In the genomic region with DNA sequence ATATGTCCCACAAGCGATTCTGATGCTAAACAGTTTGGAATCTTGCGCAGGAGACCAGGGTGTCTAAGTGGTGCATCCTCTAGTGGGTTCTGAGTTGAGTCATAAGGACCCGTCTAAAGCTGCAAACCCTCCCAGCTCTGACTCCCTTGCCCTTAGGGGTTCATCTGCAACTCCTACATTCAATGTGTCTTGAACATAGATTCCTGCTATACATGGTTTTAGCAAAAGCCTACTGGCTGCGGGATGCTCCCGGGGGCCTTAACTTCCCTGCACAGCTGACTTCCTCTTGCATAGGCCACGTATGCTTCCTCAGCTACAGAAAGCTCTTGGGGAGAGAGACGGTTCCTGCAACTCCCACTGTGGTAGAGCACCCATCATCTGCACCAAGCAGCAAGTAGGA, we compare ENCODE assay signal across 25 cellular contexts.
"Had no signal": no experiment of that assay in that cellular context is flagged by ENCODE, and none has a peak within 500 bp of the region (broad histone marks: within the 10 kb centered on the region; RNA-seq: fewer than 3 reads in every experiment).

No MANE protein-coding gene starts in this region.

- H3K27ac ChIP-seq: left lung, neutrophil, parathyroid adenoma, suprapubic skin, transverse colon, upper lobe of right lung, uterus had no signal

- H3K27me3 Mint-ChIP-seq: effector memory CD8-positive, alpha-beta T cell; naive B cell; natural killer cell treated with Interleukin-12 subunit alpha and Interleukin-12 subunit beta and Interleukin-15 and Interleukin-18, amount 100 ng/mL, for 72 hours; progenitor cell of endocrine pancreas; stimulated activated naive CD8-positive, alpha-beta T cell treated with anti-CD3 and anti-CD28 coated beads, Interleukin-15, amount 100 ng/mL, for 72 hours had no signal

- H3K9ac ChIP-seq: parathyroid adenoma had no signal

- H3K27ac Mint-ChIP-seq: effector memory CD8-positive, alpha-beta T cell; mesothelial cell of epicardium; naive B cell; natural killer cell treated with Interleukin-12 subunit alpha and Interleukin-12 subunit beta and Interleukin-15 and Interleukin-18, amount 100 ng/mL, for 72 hours; progenitor cell of endocrine pancreas; stimulated activated naive CD8-positive, alpha-beta T cell treated with anti-CD3 and anti-CD28 coated beads, Interleukin-15, amount 100 ng/mL, for 72 hours had no signal

- H3K4me1 Mint-ChIP-seq: mesothelial cell of epicardium; stimulated activated naive CD8-positive, alpha-beta T cell treated with anti-CD3 and anti-CD28 coated beads, Interleukin-15, amount 100 ng/mL, for 72 hours had no signal

- H3K4me1 ChIP-seq: left lung, parathyroid adenoma, suprapubic skin, transverse colon, upper lobe of right lung, uterus had no signal

- H3K4me2 ChIP-seq: smooth muscle cell had no signal

- H3K4me3 Mint-ChIP-seq: effector memory CD8-positive, alpha-beta T cell; mesothelial cell of epicardium; naive B cell; natural killer cell treated with Interleukin-12 subunit alpha and Interleukin-12 subunit beta and Interleukin-15 and Interleukin-18, amount 100 ng/mL, for 72 hours; neural crest cell; stimulated activated naive CD8-positive, alpha-beta T cell treated with anti-CD3 and anti-CD28 coated beads, Interleukin-15, amount 100 ng/mL, for 72 hours had no signal

- H3K9me3 Mint-ChIP-seq: effector memory CD8-positive, alpha-beta T cell; mesothelial cell of epicardium; natural killer cell treated with Interleukin-12 subunit alpha and Interleukin-12 subunit beta and Interleukin-15 and Interleukin-18, amount 100 ng/mL, for 72 hours; neural crest cell had no signal

- H3K36me3 Mint-ChIP-seq: mesothelial cell of epicardium; naive B cell; natural killer cell treated with Interleukin-12 subunit alpha and Interleukin-12 subunit beta and Interleukin-15 and Interleukin-18, amount 100 ng/mL, for 72 hours had no signal

- H3K79me2 ChIP-seq: parathyroid adenoma had no signal

- DNase-seq: cortex of kidney; effector memory CD8-positive, alpha-beta T cell; left cardiac atrium; left lung; mesenchymal stem cell; mucosa of descending colon; naive B cell; stimulated activated CD4-positive, alpha-beta T cell treated with anti-CD3 and anti-CD28 coated beads, Interleukin-12 subunit alpha, Interleukin-12 subunit beta, amount 100 ng/mL, for 4 hours; stimulated activated CD4-positive, alpha-beta T cell treated with anti-CD3 and anti-CD28 coated beads, Interleukin-1b, Interleukin-23, amount 100 ng/mL, for 48 hours; stimulated activated CD4-positive, alpha-beta T cell treated with anti-CD3 and anti-CD28 coated beads, Interleukin-4, amount 100 ng/mL, for 1 hour; stimulated activated CD8-positive, alpha-beta memory T cell treated with anti-CD3 and anti-CD28 coated beads, Interleukin-4, amount 100 ng/mL, for 48 hours; stimulated activated naive CD4-positive, alpha-beta T cell; stimulated activated naive CD8-positive, alpha-beta T cell treated with anti-CD3 and anti-CD28 coated beads, Interleukin-15, amount 100 ng/mL, for 72 hours; transverse colon; uterus had no signal

- H3K27me3 ChIP-seq: left lung, neutrophil, suprapubic skin, transverse colon, upper lobe of right lung, uterus had no signal

- H3K36me3 ChIP-seq: left lung, neutrophil, suprapubic skin, transverse colon, upper lobe of right lung, uterus had no signal

- H3K4me3 ChIP-seq: left lung, mucosa of descending colon, smooth muscle cell, suprapubic skin, transverse colon, upper lobe of right lung, uterus had no signal

- H2AFZ ChIP-seq: parathyroid adenoma had no signal

- ATAC-seq: effector memory CD8-positive, alpha-beta T cell; left cardiac atrium; left lung; mucosa of descending colon; natural killer cell treated with Interleukin-12 subunit alpha and Interleukin-12 subunit beta and Interleukin-15 and Interleukin-18, amount 100 ng/mL, for 72 hours; sciatic nerve; stimulated activated naive CD8-positive, alpha-beta T cell treated with anti-CD3 and anti-CD28 coated beads, Interleukin-15, amount 100 ng/mL, for 72 hours; upper lobe of right lung had no signal

- H3K9me3 ChIP-seq: left lung, mucosa of descending colon, neutrophil, suprapubic skin, transverse colon, upper lobe of right lung, uterus had no signal
